In genomic region chr10:30751678-30752331, GRCh38 we compare ENCODE assay signal across 7 cellular contexts.
DNase-seq lines count a peak whose midpoint lies in the region; ATAC-seq and TF ChIP-seq lines count a peak whose summit lies in the region.

No MANE protein-coding gene starts in this region.

- H3K4me3 ChIP-seq in SK-N-SH (ENCODE audit: low read depth in 2 of 2, low read length in 1 of 2) (no peak overlapping the region; a peak in 1 of 4 replicates), mammary epithelial cell (replicated peaks in 1 of 3; ENCODE audit: insufficient read depth in 1 of 3, low read depth in 2 of 3, low read length in 3 of 3) (no peak overlapping the region)

- H3K9me3 ChIP-seq in SK-N-SH, result no peaks in the 10 kb centered on the region
- H3K9me3 ChIP-seq in mammary epithelial cell (replicated peaks; ENCODE audit: insufficient read depth, low read length), result no peaks in the 10 kb centered on the region

- H3K4me2 ChIP-seq in SK-N-SH, result no peak overlapping the region
- no peak overlapping the region for H3K4me2 ChIP-seq in mammary epithelial cell (ENCODE audit: insufficient read depth, low read depth, low read length)

- no peak overlapping the region; the same call in 1 of the 2 replicates for H2AFZ ChIP-seq in SK-N-SH (ENCODE audit: low read depth)
- no peak overlapping the region for H2AFZ ChIP-seq in mammary epithelial cell (ENCODE audit: low read depth, low read length)

- DNase-seq in SK-N-SH (peak; percentile 67), mammary epithelial cell (no peak), islet precursor cell (peak; percentile 85)
- DNase-seq in stimulated activated CD4-positive, alpha-beta T cell treated with anti-CD3 and anti-CD28 coated beads, Interleukin-15, amount 100 ng/mL, for 1 hour (ENCODE audit: low read depth in 1 of 2, low spot score in 1 of 2), result peak; percentile 50 to 57

- POLR2A ChIA-PET in SK-N-SH (lab: Yijun Ruan, JAX), result no interaction called here

- in situ Hi-C loops in mammary epithelial cell (cut with MboI; ENCODE audit: low sequenced_read_pairs in 2 of 2), result loop anchor here in 1 of 2 donors (25.0 kb wide), 1 partner anchor 735 kb away; no protein-coding TSS in a partner anchor

- no peaks in the 10 kb centered on the region for H3F3A ChIP-seq in SK-N-SH (replicated peaks; ENCODE audit: insufficient read depth)

- no TSS peak for BruUV-seq in mammary epithelial cell (replicated peaks; lab: Mats Ljungman, UMichigan)

- H3K27ac ChIP-seq in SK-N-SH (ENCODE audit: low read depth in 2 of 2, low read length in 1 of 2) (peak overlapping the region in 1 of 2 experiments; percentile 64; a peak in 2 of 4 replicates), mammary epithelial cell (ENCODE audit: insufficient read depth, low read depth, low read length) (no peak overlapping the region)

- peak; percentile 86 for TF ChIP-seq CTCF in GM12873 (IDR thresholded peaks at IDR 0.05; ENCODE audit: insufficient read depth, low read depth, low read length, missing control alignments)
- TF ChIP-seq CTCF in SK-N-SH (IDR thresholded peaks at IDR 0.05), result peak; percentile 79
- peak; percentile 85 to 87 for TF ChIP-seq CTCF in mammary epithelial cell (conservative IDR thresholded peaks at IDR 0.05 in 1 of 2, IDR thresholded peaks at IDR 0.05 in 1 of 2; ENCODE audit: extremely low read depth in 1 of 2, insufficient read depth in 1 of 2, low read depth in 1 of 2, low read length in 2 of 2)

- H3K9ac ChIP-seq in SK-N-SH (no peak overlapping the region), mammary epithelial cell (ENCODE audit: insufficient read depth, low read length) (no peak overlapping the region)

- intact Hi-C loops in mammary epithelial cell (cut with micrococcal nuclease), result loop anchor here (1.0 to 10.0 kb wide), 5 partner anchors 563 to 1056 kb away; partner anchors contain the start of gene ZEB1

- CTCF ChIA-PET in SK-N-SH (lab: Yijun Ruan, JAX) (interaction anchor here (0.6 to 2.6 kb wide), 28 partner anchors 9 to 1110 kb away, joined by 3 to 14 read pairs (median 4); partner anchors contain the start of genes ZEB1 and ZNF438), mammary epithelial cell (lab: Charles Lee; ENCODE audit: low non-redundant PET) (interaction anchor here (0.6 to 1.0 kb wide), 5 partner anchors 19 to 940 kb away, joined by 3 to 12 read pairs (median 4); no protein-coding TSS in a partner anchor)

- no peak for TF ChIP-seq EP300 in SK-N-SH (IDR thresholded peaks at IDR 0.05; ENCODE audit: borderline replicate concordance in 1 of 2, low read depth in 1 of 2, low read length in 1 of 2)

- H3K36me3 ChIP-seq in SK-N-SH (replicated peaks in 1 of 2; ENCODE audit: control insufficient read depth in 1 of 2, insufficient read depth in 2 of 2, low read length in 1 of 2), result no peaks in the 10 kb centered on the region
- no peaks in the 10 kb centered on the region for H3K36me3 ChIP-seq in mammary epithelial cell (ENCODE audit: insufficient read depth, low read length)

- 54% methylated on average over 14 of the region's 14 CpGs for WGBS in SK-N-SH (ENCODE audit: low lambda C conversion rate)
- 30% methylated on average over 6 of the region's 14 CpGs for WGBS in mammary epithelial cell (ENCODE audit: low coverage, missing lambda C conversion rate)

- H3K9me2 ChIP-seq in SK-N-SH, result no peaks in the 10 kb centered on the region

- H4K20me1 ChIP-seq in SK-N-SH (ENCODE audit: insufficient read depth), result no peaks in the 10 kb centered on the region
- no peaks in the 10 kb centered on the region for H4K20me1 ChIP-seq in mammary epithelial cell (ENCODE audit: insufficient read depth, low read length)

- dilution Hi-C loops in mammary epithelial cell (cut with HindIII; ENCODE audit: low sequenced_read_pairs), result no loop called here

- H3K27me3 ChIP-seq in SK-N-SH (ENCODE audit: insufficient read depth) (no peaks in the 10 kb centered on the region), mammary epithelial cell (ENCODE audit: insufficient read depth, low read length) (no peaks in the 10 kb centered on the region)

- ATAC-seq in HG03280 (IDR thresholded peaks at IDR 0.05; ENCODE audit: unreplicated experiment) (peak; percentile 84), GM18498 (IDR thresholded peaks at IDR 0.05; ENCODE audit: unreplicated experiment) (no peak)

- H3K79me2 ChIP-seq in SK-N-SH (ENCODE audit: insufficient read depth), result no peaks in the 10 kb centered on the region
- H3K79me2 ChIP-seq in mammary epithelial cell (ENCODE audit: insufficient read depth, low read length), result no peaks in the 10 kb centered on the region

- H3K4me1 ChIP-seq in SK-N-SH (ENCODE audit: control insufficient read depth in 1 of 2, insufficient read depth in 2 of 2, low read depth in 1 of 2, low read length in 1 of 2) (peaks cover 0 to 30% of the 10 kb centered on the region in 2 experiments; a peak in 1 of 4 replicates), mammary epithelial cell (ENCODE audit: insufficient read depth, low read length) (no peaks in the 10 kb centered on the region)

- TF ChIP-seq RAD21 in SK-N-SH (IDR thresholded peaks at IDR 0.05; ENCODE audit: low read length), result peak; percentile 86

TF ChIP-seq in SK-N-SH, 30 proteins besides CTCF, POLR2A, EP300 and RAD21:
- peak; percentile 74 for TF ChIP-seq SMC3 (IDR thresholded peaks at IDR 0.05; ENCODE audit: low read depth, low read length)
- TF ChIP-seq ELF1 (IDR thresholded peaks at IDR 0.05), result peak; percentile 74; the same call in 1 of the 2 replicates
- TF ChIP-seq, protein P1, sequence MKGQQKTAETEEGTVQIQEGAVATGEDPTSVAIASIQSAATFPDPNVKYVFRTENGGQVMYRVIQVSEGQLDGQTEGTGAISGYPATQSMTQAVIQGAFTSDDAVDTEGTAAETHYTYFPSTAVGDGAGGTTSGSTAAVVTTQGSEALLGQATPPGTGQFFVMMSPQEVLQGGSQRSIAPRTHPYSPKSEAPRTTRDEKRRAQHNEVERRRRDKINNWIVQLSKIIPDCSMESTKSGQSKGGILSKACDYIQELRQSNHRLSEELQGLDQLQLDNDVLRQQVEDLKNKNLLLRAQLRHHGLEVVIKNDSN (IDR thresholded peaks at IDR 0.05; ENCODE audit: borderline replicate concordance, low read depth), result no peak
